Comparison of ENCODE assay signal across 8 cellular contexts in the genomic region with DNA sequence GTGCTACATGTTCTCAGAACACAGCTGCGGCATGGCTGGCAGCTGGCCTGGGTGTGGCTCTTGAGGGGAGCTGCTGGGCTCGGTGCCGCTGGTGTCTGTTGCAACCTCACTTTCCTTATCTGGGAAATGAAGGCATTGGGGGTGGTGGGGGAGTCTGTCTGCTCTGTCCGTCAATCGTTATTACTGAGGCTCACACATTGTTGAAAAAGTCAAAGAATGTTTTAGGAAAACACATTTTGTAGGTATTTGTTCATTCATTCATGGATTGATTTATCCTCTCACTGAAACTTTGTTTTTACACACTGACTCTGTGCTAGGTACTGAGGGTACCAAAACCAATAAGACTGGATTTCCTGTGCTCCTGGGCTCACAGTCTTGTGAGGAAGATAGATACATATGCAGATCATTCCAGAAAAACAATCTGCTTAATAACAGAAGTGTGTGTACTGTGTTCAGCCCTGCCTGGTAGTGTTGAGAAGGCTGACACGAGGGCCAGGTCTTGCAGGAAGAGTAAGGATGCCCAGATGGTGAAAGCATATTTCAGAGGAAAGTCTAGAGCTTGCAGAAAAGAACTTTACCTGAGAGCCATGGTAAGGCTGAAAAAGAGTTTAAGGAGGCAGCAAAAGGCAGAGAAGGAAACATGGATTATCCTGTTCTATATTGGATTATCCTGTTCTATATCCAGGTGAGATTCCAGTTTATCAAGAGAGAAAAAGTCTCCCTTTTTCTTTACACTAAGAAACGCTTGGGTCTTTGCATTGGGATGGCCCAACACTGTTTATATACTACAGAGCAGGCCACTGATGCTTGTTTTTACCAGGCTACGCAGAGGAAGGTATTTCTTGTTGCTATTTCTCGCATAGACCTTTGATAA.
DNase-seq lines count a peak whose midpoint lies in the region; ATAC-seq, FAIRE-seq and TF ChIP-seq lines count a peak whose summit lies in the region.

No MANE protein-coding gene starts in this region.

- H3K4me3 ChIP-seq in SK-N-SH (ENCODE audit: low read depth in 2 of 2, low read length in 1 of 2) (no peak overlapping the region), HepG2 (replicated peaks in 1 of 3; ENCODE audit: insufficient read depth in 1 of 3, low read depth in 2 of 3, low read length in 3 of 3) (no peak overlapping the region), testis (no peak overlapping the region)

- peaks cover 5% of the 10 kb centered on the region for H3F3A ChIP-seq in SK-N-SH (replicated peaks; ENCODE audit: insufficient read depth)

- H3K27ac ChIP-seq in SK-N-SH (ENCODE audit: low read depth in 2 of 2, low read length in 1 of 2) (no peak overlapping the region), HepG2 (ENCODE audit: extremely low read length, insufficient read depth, low read length) (no peak overlapping the region), testis (no peak overlapping the region)

- CTCF ChIA-PET in SK-N-SH (lab: Yijun Ruan, JAX), result interaction anchor here (0.6 to 10.2 kb wide), 13 partner anchors 9 to 604 kb away, joined by 3 to 182 read pairs (median 15); a partner anchor contains a TSS
- CTCF ChIA-PET in HepG2 (lab: Yijun Ruan, JAX; ENCODE audit: low intra/inter-chr PET ratio, low total read pairs), result no interaction called here

- WGBS in SK-N-SH (ENCODE audit: low lambda C conversion rate), result 66% methylated on average over 9 of the region's 9 CpGs
- 94% methylated on average over 9 of the region's 9 CpGs for WGBS in HepG2 (ENCODE audit: low lambda C conversion rate)
- WGBS in testis, 2 donors, result 64 to 77% methylated on average over 9 of the region's 9 CpGs

- H3K4me2 ChIP-seq in SK-N-SH (no peak overlapping the region), HepG2 (ENCODE audit: low read depth, low read length) (no peak overlapping the region)

- H4K20me1 ChIP-seq in SK-N-SH (ENCODE audit: insufficient read depth) (no peaks in the 10 kb centered on the region), HepG2 (ENCODE audit: insufficient read depth, low read length) (no peaks in the 10 kb centered on the region)

- H3K27me3 ChIP-seq in SK-N-SH (ENCODE audit: insufficient read depth), result no peaks in the 10 kb centered on the region
- no peaks in the 10 kb centered on the region for H3K27me3 ChIP-seq in HepG2 (ENCODE audit: control insufficient read depth in 1 of 2, insufficient read depth in 2 of 2, low read length in 2 of 2)
- H3K27me3 ChIP-seq in testis, result no peaks in the 10 kb centered on the region

- H2AFZ ChIP-seq in SK-N-SH (ENCODE audit: low read depth) (0 out of 2 replicates have a peak overlapping the region, but pooled peaks have one; percentile 46), HepG2 (ENCODE audit: low read length) (no peak overlapping the region)

- TF ChIP-seq EP300 in SK-N-SH (IDR thresholded peaks at IDR 0.05; ENCODE audit: borderline replicate concordance in 1 of 2, low read depth in 1 of 2, low read length in 1 of 2) (no peak), HepG2 (IDR thresholded peaks at IDR 0.05; ENCODE audit: low read depth in 2 of 2, low read length in 2 of 2) (no peak), HepG2 (CRISPR knock-in tag; IDR thresholded peaks at IDR 0.05; ENCODE audit: borderline replicate concordance) (no peak)

- H3K9me3 ChIP-seq in SK-N-SH (no peaks in the 10 kb centered on the region), HepG2 (ENCODE audit: low read length) (no peaks in the 10 kb centered on the region), testis (no peaks in the 10 kb centered on the region)

- intact Hi-C loops in HepG2 (cut with micrococcal nuclease; ENCODE audit: unreplicated experiment), result loop anchor here (2.0 to 5.0 kb wide), 3 partner anchors 46 to 141 kb away; no protein-coding TSS in a partner anchor
- intact Hi-C loops in testis (cut with DNase I; ENCODE audit: low total_unique reads), result no loop called here

- H3K9ac ChIP-seq in SK-N-SH (no peak overlapping the region), HepG2 (ENCODE audit: insufficient read depth, low read depth, low read length) (no peak overlapping the region)

- no peak for ATAC-seq in SK-N-SH treated with all-trans-retinoic acid at 6 μM for 48 hours
- ATAC-seq in HepG2, result no peak

- no peak for FAIRE-seq in HepG2 (lab: Jason Lieb, UNC)

- POLR2A ChIA-PET in SK-N-SH (lab: Yijun Ruan, JAX), result no interaction called here
- POLR2A ChIA-PET in HepG2 (lab: Yijun Ruan, JAX), result interaction anchor here (1.0 kb wide), 1 partner anchor 45 kb away, joined by 3 read pairs; no protein-coding TSS in a partner anchor

- TF ChIP-seq RAD21 in SK-N-SH (IDR thresholded peaks at IDR 0.05; ENCODE audit: low read length), result no peak
- no peak for TF ChIP-seq RAD21 in HepG2 (CRISPR knock-in tag; IDR thresholded peaks at IDR 0.05)

- TF ChIP-seq POLR2A in HepG2 (IDR thresholded peaks at IDR 0.05; ENCODE audit: insufficient read depth in 1 of 2, low read depth in 2 of 2, low read length in 2 of 2) (no peak), testis (IDR thresholded peaks at IDR 0.05) (no peak)

- DNase-seq in SK-N-SH (no peak), activated gamma-delta T cell (lab: John Stamatoyannopoulos, UW) (peak; percentile 12), HepG2 (ENCODE audit: low spot score) (no peak), testis (peak; percentile 40), cerebellum (ENCODE audit: low spot score) (no peak), amygdala (lab: John Stamatoyannopoulos, UW) (no peak), nucleus accumbens (lab: John Stamatoyannopoulos, UW) (no peak)

- H3K79me2 ChIP-seq in SK-N-SH (ENCODE audit: insufficient read depth) (no peaks in the 10 kb centered on the region), HepG2 (ENCODE audit: insufficient read depth, low read length) (no peaks in the 10 kb centered on the region)

- H3K36me3 ChIP-seq in SK-N-SH (replicated peaks in 1 of 2; ENCODE audit: control insufficient read depth in 1 of 2, insufficient read depth in 2 of 2, low read length in 1 of 2), result no peaks in the 10 kb centered on the region
- H3K36me3 ChIP-seq in HepG2 (replicated peaks in 1 of 2; ENCODE audit: control insufficient read depth in 1 of 2, insufficient read depth in 2 of 2, low read length in 2 of 2), result no peaks in the 10 kb centered on the region
- H3K36me3 ChIP-seq in testis (ENCODE audit: low read depth, missing control alignments), result no peaks in the 10 kb centered on the region

- BruUV-seq in HepG2 (replicated peaks; lab: Mats Ljungman, UMichigan), result no TSS peak

- in situ Hi-C loops in HepG2 (cut with HindIII; ENCODE audit: extremely low pct_ligation_motif_present, low pct_unique_long_range_greater_than_20kb), result no loop called here

- no peak for TF ChIP-seq CTCF in SK-N-SH (IDR thresholded peaks at IDR 0.05)
- no peak for TF ChIP-seq CTCF in HepG2 (CRISPR knock-in tag; IDR thresholded peaks at IDR 0.05)
- TF ChIP-seq CTCF in testis (IDR thresholded peaks at IDR 0.05), result no peak

- H3K4me1 ChIP-seq in SK-N-SH (ENCODE audit: control insufficient read depth in 1 of 2, insufficient read depth in 2 of 2, low read depth in 1 of 2, low read length in 1 of 2) (peaks cover 6 to 7% of the 10 kb centered on the region in 2 experiments), HepG2 (ENCODE audit: insufficient read depth, low read length) (peaks cover 49% of the 10 kb centered on the region), testis (peaks cover 4% of the 10 kb centered on the region)

- H3K9me2 ChIP-seq in SK-N-SH, result no peaks in the 10 kb centered on the region

TF ChIP-seq in SK-N-SH, 30 proteins besides CTCF, POLR2A, EP300 and RAD21 (continues in another document):
- TF ChIP-seq FOSL2 (IDR thresholded peaks at IDR 0.05; ENCODE audit: borderline replicate concordance, low read depth), result no peak
- TF ChIP-seq JUND (IDR thresholded peaks at IDR 0.05), result no peak
- TF ChIP-seq, protein P1, sequence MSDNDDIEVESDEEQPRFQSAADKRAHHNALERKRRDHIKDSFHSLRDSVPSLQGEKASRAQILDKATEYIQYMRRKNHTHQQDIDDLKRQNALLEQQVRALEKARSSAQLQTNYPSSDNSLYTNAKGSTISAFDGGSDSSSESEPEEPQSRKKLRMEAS (IDR thresholded peaks at IDR 0.05; ENCODE audit: low read depth), result no peak
- TF ChIP-seq ELF1 (IDR thresholded peaks at IDR 0.05), result no peak
- TF ChIP-seq GABPA (IDR thresholded peaks at IDR 0.05; ENCODE audit: low read depth), result no peak
- no peak for TF ChIP-seq RCOR1 (IDR thresholded peaks at IDR 0.05; ENCODE audit: low read length)

TF ChIP-seq in SK-N-SH treated with all-trans-retinoic acid at 6 μM for 48 hours, 23 proteins besides CTCF, POLR2A, EP300 and RAD21 (continues in another document):
- TF ChIP-seq ZNF8 (CRISPR knock-in tag; IDR thresholded peaks at IDR 0.05) (no peak), ZNF565 (CRISPR knock-in tag; conservative IDR thresholded peaks at IDR 0.05; ENCODE audit: low read depth) (no peak)

TF ChIP-seq in HepG2, 621 proteins besides CTCF, POLR2A, EP300 and RAD21:
- TF ChIP-seq, protein P2, sequence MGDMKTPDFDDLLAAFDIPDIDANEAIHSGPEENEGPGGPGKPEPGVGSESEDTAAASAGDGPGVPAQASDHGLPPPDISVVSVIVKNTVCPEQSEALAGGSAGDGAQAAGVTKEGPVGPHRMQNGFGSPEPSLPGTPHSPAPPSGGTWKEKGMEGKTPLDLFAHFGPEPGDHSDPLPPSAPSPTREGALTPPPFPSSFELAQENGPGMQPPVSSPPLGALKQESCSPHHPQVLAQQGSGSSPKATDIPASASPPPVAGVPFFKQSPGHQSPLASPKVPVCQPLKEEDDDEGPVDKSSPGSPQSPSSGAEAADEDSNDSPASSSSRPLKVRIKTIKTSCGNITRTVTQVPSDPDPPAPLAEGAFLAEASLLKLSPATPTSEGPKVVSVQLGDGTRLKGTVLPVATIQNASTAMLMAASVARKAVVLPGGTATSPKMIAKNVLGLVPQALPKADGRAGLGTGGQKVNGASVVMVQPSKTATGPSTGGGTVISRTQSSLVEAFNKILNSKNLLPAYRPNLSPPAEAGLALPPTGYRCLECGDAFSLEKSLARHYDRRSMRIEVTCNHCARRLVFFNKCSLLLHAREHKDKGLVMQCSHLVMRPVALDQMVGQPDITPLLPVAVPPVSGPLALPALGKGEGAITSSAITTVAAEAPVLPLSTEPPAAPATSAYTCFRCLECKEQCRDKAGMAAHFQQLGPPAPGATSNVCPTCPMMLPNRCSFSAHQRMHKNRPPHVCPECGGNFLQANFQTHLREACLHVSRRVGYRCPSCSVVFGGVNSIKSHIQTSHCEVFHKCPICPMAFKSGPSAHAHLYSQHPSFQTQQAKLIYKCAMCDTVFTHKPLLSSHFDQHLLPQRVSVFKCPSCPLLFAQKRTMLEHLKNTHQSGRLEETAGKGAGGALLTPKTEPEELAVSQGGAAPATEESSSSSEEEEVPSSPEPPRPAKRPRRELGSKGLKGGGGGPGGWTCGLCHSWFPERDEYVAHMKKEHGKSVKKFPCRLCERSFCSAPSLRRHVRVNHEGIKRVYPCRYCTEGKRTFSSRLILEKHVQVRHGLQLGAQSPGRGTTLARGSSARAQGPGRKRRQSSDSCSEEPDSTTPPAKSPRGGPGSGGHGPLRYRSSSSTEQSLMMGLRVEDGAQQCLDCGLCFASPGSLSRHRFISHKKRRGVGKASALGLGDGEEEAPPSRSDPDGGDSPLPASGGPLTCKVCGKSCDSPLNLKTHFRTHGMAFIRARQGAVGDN (CRISPR knock-in tag; IDR thresholded peaks at IDR 0.05), result peak; percentile 58
- TF ChIP-seq SRF (IDR thresholded peaks at IDR 0.05; ENCODE audit: low read depth, low read length), result no peak

Comparison
In these comparisons a context has a peak if more than half of its experiments do, and no peak if none do; other contexts are left out.
1. DNase-seq: peak in activated gamma-delta T cell (single experiment) and testis (single experiment); none in SK-N-SH (single experiment), HepG2 (single experiment), cerebellum (single experiment), amygdala (0 of 56) and nucleus accumbens (0 of 56).